Comparison of ENCODE assay signal across 9 cellular contexts in the genomic region with DNA sequence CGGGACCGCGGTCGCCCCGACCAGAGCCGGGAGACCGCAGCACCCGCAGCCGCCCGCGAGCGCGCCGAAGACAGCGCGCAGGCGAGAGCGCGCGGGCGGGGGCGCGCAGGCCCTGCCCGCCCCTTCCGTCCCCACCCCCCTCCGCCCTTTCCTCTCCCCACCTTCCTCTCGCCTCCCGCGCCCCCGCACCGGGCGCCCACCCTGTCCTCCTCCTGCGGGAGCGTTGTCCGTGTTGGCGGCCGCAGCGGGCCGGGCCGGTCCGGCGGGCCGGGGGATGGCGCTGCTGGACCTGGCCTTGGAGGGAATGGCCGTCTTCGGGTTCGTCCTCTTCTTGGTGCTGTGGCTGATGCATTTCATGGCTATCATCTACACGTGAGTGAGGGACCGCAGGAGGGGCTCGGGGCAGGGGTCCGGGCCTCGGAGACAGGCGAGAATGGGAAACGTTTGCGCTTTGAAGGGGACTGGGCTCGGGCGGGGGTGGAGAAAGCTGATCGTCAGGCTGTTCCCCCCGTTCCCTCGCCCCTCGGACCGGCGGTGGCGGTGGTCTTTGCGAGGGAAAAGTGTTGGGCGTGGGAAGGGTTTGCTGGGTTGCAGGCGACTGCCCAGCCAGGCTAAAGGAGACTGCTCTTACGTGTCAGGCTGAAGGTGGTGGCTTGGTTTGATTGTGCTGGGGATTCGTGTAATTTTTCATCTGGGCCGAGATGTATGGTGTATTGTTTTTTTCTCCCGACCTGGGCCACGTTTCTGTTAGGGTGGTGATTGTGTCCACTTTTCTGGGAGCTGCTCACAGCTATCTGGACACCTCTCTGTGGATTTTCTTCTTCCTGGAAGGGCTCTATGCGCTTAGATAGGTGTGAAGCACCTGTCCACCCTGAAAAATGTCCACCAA. TPM values are rescaled to one million over a fixed set of nuclear protein-coding genes. Genes with fewer than 3 reads are reported as not detected.
DNase-seq lines count a peak whose midpoint lies in the region; ATAC-seq, FAIRE-seq and TF ChIP-seq lines count a peak whose summit lies in the region.
"Had no signal": no experiment of that assay in that cellular context is flagged by ENCODE, and none has a peak within 500 bp of the region (broad histone marks: within the 10 kb centered on the region; RNA-seq: fewer than 3 reads in every experiment).

No MANE protein-coding gene starts in this region.

- TSS peak; percentile 54 for BruUV-seq in K562 (replicated peaks; lab: Mats Ljungman, UMichigan)

- whole genome bisulfite sequencing in K562 (ENCODE audit: insufficient coverage, low coverage, missing lambda C conversion rate) = under 1% methylated on average over 39 of the region's 73 CpGs
- WGBS in small intestine, 3 donors = 1 to 2% (median 1%) methylated on average over 34 to 73 of the region's 73 CpGs

- peak overlapping the region; percentile 77 for H3K9ac ChIP-seq in SK-N-MC (ENCODE audit: insufficient read length)
- peak overlapping the region; percentile 82 to 99 for H3K9ac ChIP-seq in K562 (ENCODE audit: insufficient read depth in 1 of 2, low read depth in 2 of 2, low read length in 2 of 2)

- H3K4me3 ChIP-seq in SK-N-MC = peak overlapping the region; percentile 97
- H3K4me3 ChIP-seq in K562 = peak overlapping the region; percentile 78
- H3K4me3 ChIP-seq in iPS-18c (ENCODE audit: insufficient read depth, low read depth, low read length) = peak overlapping the region; percentile 94
- H3K4me3 ChIP-seq in small intestine (ENCODE audit: low read depth in 1 of 2, low read length in 2 of 2) = peak overlapping the region; percentile 98 to 99

- ATAC-seq in GM19395 (IDR thresholded peaks at IDR 0.05; ENCODE audit: unreplicated experiment) (peak; percentile 38), HG03442 (IDR thresholded peaks at IDR 0.05; ENCODE audit: unreplicated experiment) (peak; percentile 27), K562 (peak; percentile 59)

- peaks cover 60% of the 10 kb centered on the region for H3K79me2 ChIP-seq in K562 (ENCODE audit: control insufficient read depth, insufficient read depth, low read length)

- H3K9me3 ChIP-seq in SK-N-MC (ENCODE audit: low read depth, low read length) (no peaks in the 10 kb centered on the region), K562 (replicated peaks; ENCODE audit: control insufficient read depth, insufficient read depth, low read depth, low read length) (no peaks in the 10 kb centered on the region; the same call in 1 of the 2 replicates), iPS-18c (ENCODE audit: control insufficient read depth, insufficient read depth, low read length) (no peaks in the 10 kb centered on the region), small intestine (ENCODE audit: control insufficient read depth, low read depth) (no peaks in the 10 kb centered on the region)

- H4K20me1 ChIP-seq in K562 (replicated peaks; ENCODE audit: control insufficient read depth, insufficient read depth, low read length) = no peaks in the 10 kb centered on the region

- no peaks in the 10 kb centered on the region for H3K27me3 ChIP-seq in K562 (ENCODE audit: control insufficient read depth in 2 of 2, insufficient read depth in 2 of 2, low read length in 2 of 2)
- no peaks in the 10 kb centered on the region for H3K27me3 ChIP-seq in small intestine (ENCODE audit: control insufficient read depth in 2 of 2, insufficient read depth in 2 of 2, low read length in 2 of 2)

- CTCF ChIA-PET in K562 (lab: Yijun Ruan, JAX; ENCODE audit: low intra/inter-chr PET ratio) = interaction anchor here (0.6 to 0.7 kb wide), 2 partner anchors 94 to 178 kb away, joined by 3 to 4 read pairs; no protein-coding TSS in a partner anchor

- peak in 1 of 2 experiments; percentile 23; a peak in 1 of 4 replicates for TF ChIP-seq RAD21 in K562 (CRISPR knock-in tag; conservative IDR thresholded peaks at IDR 0.05 in 1 of 2, IDR thresholded peaks at IDR 0.05 in 1 of 2)

- no peaks in the 10 kb centered on the region for H3K9me1 ChIP-seq in K562 (ENCODE audit: control insufficient read depth, insufficient read depth, low read length)

- FAIRE-seq in K562 (lab: Jason Lieb, UNC) (peak; percentile 55), small intestine (lab: Jason Lieb, UNC) (no peak)
- FAIRE-seq: endometrium had no signal

- in situ Hi-C loops in K562 (cut with MboI) = no loop called here

- TF ChIP-seq CTCF in K562 (IDR thresholded peaks at IDR 0.05 in 2 of 3, conservative IDR thresholded peaks at IDR 0.05 in 1 of 3; ENCODE audit: insufficient read depth in 2 of 3, low read depth in 1 of 3, low read length in 3 of 3) = peak in 2 of 3 experiments; percentile 3 to 45; a peak in 2 of 6 replicates

- POLR2A ChIA-PET in K562 (lab: Yijun Ruan, JAX) = interaction anchor here (1.0 to 1.9 kb wide), 3 partner anchors 12 to 376 kb away, joined by 3 to 6 read pairs (median 4); no protein-coding TSS in a partner anchor

- DNase-seq in COR-L47 (lab: John Stamatoyannopoulos, UW) (peak; percentile 25), SK-N-MC (ENCODE audit: low read depth, low spot score) (no peak), K562 (ENCODE audit: extremely low read depth in 1 of 4, low spot score in 3 of 4) (peak; percentile 80 to 88 (median 84)), small intestine (peak; percentile 40), glomerular visceral epithelial cell (ENCODE audit: extremely low spot score) (no peak)

- TF ChIP-seq POLR2A in K562 (conservative IDR thresholded peaks at IDR 0.05) = no peak

- intact Hi-C loops in K562 (cut with micrococcal nuclease) = loop anchor here (2.0 to 10.0 kb wide), 4 partner anchors 65 to 438 kb away; partner anchors contain the start of gene PTBP3

- no peak for TF ChIP-seq EP300 in K562 (IDR thresholded peaks at IDR 0.05; ENCODE audit: low read length)

- H3K36me3 ChIP-seq in SK-N-MC (ENCODE audit: insufficient read depth, low read length) (no peaks in the 10 kb centered on the region), K562 (ENCODE audit: control insufficient read depth, insufficient read depth, low read length) (no peaks in the 10 kb centered on the region; the same call in 2 of the 3 replicates), small intestine (ENCODE audit: control insufficient read depth in 2 of 2, insufficient read depth in 2 of 2, low read length in 2 of 2) (no peaks in the 10 kb centered on the region)

- H3K4me1 ChIP-seq in K562 (replicated peaks in 1 of 2; ENCODE audit: control insufficient read depth in 2 of 2, insufficient read depth in 2 of 2, low read length in 2 of 2) (peaks cover 16 to 19% of the 10 kb centered on the region in 2 experiments; a peak in 4 of 5 replicates), small intestine (ENCODE audit: control insufficient read depth in 2 of 2, insufficient read depth in 1 of 2, low read depth in 1 of 2, low read length in 1 of 2) (peaks cover 1 to 8% of the 10 kb centered on the region in 2 donors)

- H3K27ac ChIP-seq in SK-N-MC = no peak overlapping the region
- H3K27ac ChIP-seq in K562 (ENCODE audit: extremely low read depth, low read depth, low read length) = peak overlapping the region; percentile 80
- H3K27ac ChIP-seq in small intestine (ENCODE audit: low read depth in 1 of 2, low read length in 1 of 2) = peak overlapping the region; percentile 90 to 97

- peak overlapping the region; percentile 72 for H3K4me2 ChIP-seq in K562 (ENCODE audit: insufficient read depth, low read length)

- H2AFZ ChIP-seq in K562 (ENCODE audit: low read depth, low read length) = peak overlapping the region; percentile 42

TF ChIP-seq in K562, 482 proteins besides CTCF, POLR2A, EP300 and RAD21 (continues in another document):
- TF ChIP-seq ETS1 (conservative IDR thresholded peaks at IDR 0.05; ENCODE audit: control insufficient read depth, low read depth, low read length) = no peak

RNA-seq across cellular contexts. Expression of gene UGCG, which starts 0.6 kb away (rescaled TPM):
- 44.9 and 109 TPM in 2 replicates for total RNA-seq in K562 (2011; cell fraction: chromatin; rRNA removed; ENCODE audit: low replicate concordance)
- 33.4 and 39.1 TPM in 2 replicates for total RNA-seq in K562 (2011; cell fraction: nucleolus; rRNA removed)
- total RNA-seq in K562 (2011; cell fraction: nucleoplasm; rRNA removed) = 72.1 and 87.3 TPM in 2 replicates
- total RNA-seq in K562 (2014; rRNA removed) (21.6 and 22.2 TPM in 2 replicates), K562 (2014; rRNA removed; fragmentation: Illumina TruSeq; extraction: Trizol) (37.9 and 44.3 TPM in 2 replicates), K562 (2015; rRNA removed; fragmentation: Illumina TruSeq; extraction: Trizol) (26.2 and 26.6 TPM in 2 replicates), K562 (2021) (29.5 and 30.2 TPM in 2 replicates)
- polyA plus RNA-seq in K562 (2011; rRNA removed) (31.3 and 40.3 TPM in 2 replicates), K562 (2014; fragmentation: Illumina TruSeq; extraction: Trizol) (18.6 and 20.0 TPM in 2 replicates), K562 (2014; fragmentation: Nextera tagmentation; extraction: Ambion mirVana) (10 to 100 TPM; 29.2 to 31.9 TPM), K562 (2014; rRNA removed) (20.8 and 24.3 TPM in 2 replicates), small intestine (10 to 100 TPM; 11.6 to 23.5 (median 17.3) TPM)
- polyA plus RNA-seq in K562 (2011; cell fraction: cytosol; rRNA removed) = 8.2 and 17.8 TPM in 2 replicates
- 15.1 and 24.8 TPM in 2 replicates for polyA plus RNA-seq in K562 (2011; cell fraction: nucleus; rRNA removed)
- 10.1 and 14.4 TPM in 2 replicates for polyA plus RNA-seq in K562 (2012)
- polyA minus RNA-seq in K562 (2011; rRNA and poly(A)+ RNA removed) = 55.0 and 55.6 TPM in 2 replicates
- 35.7 and 38.8 TPM in 2 replicates for polyA minus RNA-seq in K562 (2011; cell fraction: cytosol; rRNA and poly(A)+ RNA removed)
- polyA minus RNA-seq in K562 (2011; cell fraction: nucleus; rRNA and poly(A)+ RNA removed) = 20.1 and 44.8 TPM in 2 replicates

Comparison
In these comparisons a context has a peak if more than half of its experiments do, and no peak if none do; other contexts are left out.
1. DNase-seq: peak in COR-L47 (single experiment), K562 (4 of 4) and small intestine (single experiment); none in SK-N-MC (single experiment) and glomerular visceral epithelial cell (single experiment).
2. Peak in every context shown above with its lines, with median percentiles within 50 percentile points of each other: ATAC-seq and H3K4me3 ChIP-seq.